8 cellular contexts compared by ENCODE assay signal in genomic region chr17:75154195-75155106, GRCh38. TPM values are rescaled to one million over a fixed set of nuclear protein-coding genes. Genes with fewer than 3 reads are reported as not detected.
DNase-seq lines count a peak whose midpoint lies in the region; ATAC-seq and TF ChIP-seq lines count a peak whose summit lies in the region.

A gene with protein sequence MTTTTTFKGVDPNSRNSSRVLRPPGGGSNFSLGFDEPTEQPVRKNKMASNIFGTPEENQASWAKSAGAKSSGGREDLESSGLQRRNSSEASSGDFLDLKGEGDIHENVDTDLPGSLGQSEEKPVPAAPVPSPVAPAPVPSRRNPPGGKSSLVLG (minus strand): TSS chr17:75154512. CDS start chr17:75154397, 115 bp downstream.

- no peaks in the 10 kb centered on the region for H3K27me3 ChIP-seq in gastroesophageal sphincter

- CTCF ChIA-PET in HEK293T (lab: Yijun Ruan, JAX): interaction anchor here (0.6 to 0.7 kb wide), 3 partner anchors 9 to 599 kb away, joined by 3 to 4 read pairs (median 4); no protein-coding TSS in a partner anchor

- H3K36me3 ChIP-seq in gastroesophageal sphincter: no peaks in the 10 kb centered on the region

- peak; percentile 100 for ATAC-seq in gastroesophageal sphincter

- H3K9me3 ChIP-seq in gastroesophageal sphincter: no peaks in the 10 kb centered on the region

- 28 to 35% methylated on average over 3 of the region's 67 CpGs for WGBS in gastroesophageal sphincter (ENCODE audit: low coverage in 1 of 2), 2 donors

- peaks cover 0 to 22% (median 6%) of the 10 kb centered on the region in 3 donors for H3K4me1 ChIP-seq in gastroesophageal sphincter

- H3K4me3 ChIP-seq in gastroesophageal sphincter: peak within 1 kb of the TSS; percentile 41 to 93

- peak; percentile 93 for DNase-seq in GF-D8 (lab: John Stamatoyannopoulos, UW)
- DNase-seq in HEK293T (ENCODE audit: extremely low spot score): peak; percentile 99
- DNase-seq in MV-4-11 (lab: John Stamatoyannopoulos, UW): peak; percentile 98
- DNase-seq in SK-MEL-5 (ENCODE audit: low read depth, low spot score): peak; percentile 100
- DNase-seq in activated naive CD4-positive, alpha-beta T cell treated with Interleukin-2 at 50 U/mL for 16 hours: peak; percentile 97
- DNase-seq in non-pigmented ciliary epithelial cell (ENCODE audit: low read depth): peak; percentile 87
- DNase-seq in superior temporal gyrus (ENCODE audit: extremely low spot score): peak; percentile 99

- POLR2A ChIA-PET in HEK293T (lab: Yijun Ruan, JAX): interaction anchor here (0.7 to 2.4 kb wide), 16 partner anchors 9 to 281 kb away, joined by 3 to 15 read pairs (median 4); partner anchors contain the start of genes ARMC7, FDXR, MIF4GD and NT5C

- no peak for TF ChIP-seq EP300 in gastroesophageal sphincter (IDR thresholded peaks at IDR 0.05)

- in situ Hi-C loops in SK-MEL-5 (cut with HindIII; ENCODE audit: low pct_unique_long_range_greater_than_20kb, low sequenced_read_pairs): no loop called here

- peak; percentile 97 to 98 for TF ChIP-seq POLR2A in gastroesophageal sphincter (IDR thresholded peaks at IDR 0.05)

- TF ChIP-seq CTCF in gastroesophageal sphincter (IDR thresholded peaks at IDR 0.05): peak in 1 of 4 experiments; percentile 9

- H3K27ac ChIP-seq in gastroesophageal sphincter: peak within 1 kb of the TSS in 3 of 4 donors; percentile 82 to 88 (median 85)

TF ChIP-seq in HEK293T, 16 proteins besides CTCF, POLR2A, EP300 and RAD21:
- TF ChIP-seq FOXM1 (IDR thresholded peaks at IDR 0.05; ENCODE audit: borderline replicate concordance) (peak; percentile 93), LEF1 (IDR thresholded peaks at IDR 0.05; ENCODE audit: borderline replicate concordance) (0 out of 2 replicates have a peak, but pooled peaks have one; percentile 60), ARNT (IDR thresholded peaks at IDR 0.05) (no peak), L3MBTL2 (conservative IDR thresholded peaks at IDR 0.05) (peak; percentile 68), FOXK2 (IDR thresholded peaks at IDR 0.05) (no peak), ELF4 (IDR thresholded peaks at IDR 0.05) (peak; percentile 98), NFRKB (IDR thresholded peaks at IDR 0.05) (no peak), FOXA1 (IDR thresholded peaks at IDR 0.05) (no peak), TARDBP (IDR thresholded peaks at IDR 0.05) (no peak), CTBP1 (IDR thresholded peaks at IDR 0.05; ENCODE audit: borderline replicate concordance) (no peak), ZNF384 (IDR thresholded peaks at IDR 0.05) (no peak), HDGF (IDR thresholded peaks at IDR 0.05; ENCODE audit: borderline replicate concordance) (no peak), SP1 (IDR thresholded peaks at IDR 0.05) (no peak), SUZ12 (IDR thresholded peaks at IDR 0.05) (no peak), BHLHE40 (IDR thresholded peaks at IDR 0.05; ENCODE audit: borderline replicate concordance) (no peak)
- TF ChIP-seq, protein P1, sequence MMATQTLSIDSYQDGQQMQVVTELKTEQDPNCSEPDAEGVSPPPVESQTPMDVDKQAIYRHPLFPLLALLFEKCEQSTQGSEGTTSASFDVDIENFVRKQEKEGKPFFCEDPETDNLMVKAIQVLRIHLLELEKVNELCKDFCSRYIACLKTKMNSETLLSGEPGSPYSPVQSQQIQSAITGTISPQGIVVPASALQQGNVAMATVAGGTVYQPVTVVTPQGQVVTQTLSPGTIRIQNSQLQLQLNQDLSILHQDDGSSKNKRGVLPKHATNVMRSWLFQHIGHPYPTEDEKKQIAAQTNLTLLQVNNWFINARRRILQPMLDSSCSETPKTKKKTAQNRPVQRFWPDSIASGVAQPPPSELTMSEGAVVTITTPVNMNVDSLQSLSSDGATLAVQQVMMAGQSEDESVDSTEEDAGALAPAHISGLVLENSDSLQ (IDR thresholded peaks at IDR 0.05): peak; percentile 99
TF ChIP-seq in HEK293T: peak in this region for 5.

RNA-seq across cellular contexts. Expression of the gene that starts here (rescaled TPM):
- total RNA-seq in SK-MEL-5 (2014; rRNA removed; shearing (Covaris generic)): 148 and 158 TPM in 2 replicates
- polyA plus RNA-seq in SK-MEL-5 (2015; cell fraction: cytosol; rRNA removed): 197 and 212 TPM in 2 replicates
- 43.7 and 45.5 TPM in 2 replicates for polyA plus RNA-seq in SK-MEL-5 (2015; cell fraction: nucleus; rRNA removed)
- total RNA-seq in gastroesophageal sphincter: 10 to 100 TPM in 3 of 4 donors, 1 to 10 TPM in 1; 9.3 to 48.5 (median 25.0) TPM

Comparison
In these comparisons a context has a peak if more than half of its experiments do, and no peak if none do; other contexts are left out.
1. Peak in every context shown above with its lines: DNase-seq, ATAC-seq, H3K4me3 ChIP-seq and H3K27ac ChIP-seq.